1 cellular context compared by ENCODE assay signal in genomic region chr11:47437746-47438418, GRCh38.
TF ChIP-seq lines count a peak whose summit lies in the region.

No MANE protein-coding gene starts in this region.

TF ChIP-seq in HepG2, 621 proteins besides CTCF, POLR2A, EP300 and RAD21 (continued from another document and continues in another):
- no peak; the same call in 1 of the 2 replicates for TF ChIP-seq ZNF414 (CRISPR knock-in tag; IDR thresholded peaks at IDR 0.05)
- TF ChIP-seq NR2F6 (IDR thresholded peaks at IDR 0.05), result peak; percentile 74
- TF ChIP-seq NR2F6 (CRISPR knock-in tag; IDR thresholded peaks at IDR 0.05), result peak; percentile 72
- no peak for TF ChIP-seq SSRP1 (CRISPR knock-in tag; IDR thresholded peaks at IDR 0.05)
- no peak for TF ChIP-seq SMAD3 (CRISPR knock-in tag; IDR thresholded peaks at IDR 0.05)
- TF ChIP-seq SIX1 (CRISPR knock-in tag; IDR thresholded peaks at IDR 0.05; ENCODE audit: borderline replicate concordance), result no peak
- TF ChIP-seq JUND (CRISPR knock-in tag; IDR thresholded peaks at IDR 0.05), result 0 out of 2 replicates have a peak, but pooled peaks have one; percentile 6
- TF ChIP-seq KAT2B (IDR thresholded peaks at IDR 0.05; ENCODE audit: borderline replicate concordance, low read depth, low read length), result no peak
- no peak for TF ChIP-seq CAMTA2 (CRISPR knock-in tag; IDR thresholded peaks at IDR 0.05; ENCODE audit: borderline replicate concordance)
- TF ChIP-seq ATF5 (CRISPR knock-in tag; IDR thresholded peaks at IDR 0.05; ENCODE audit: low read depth), result no peak
- no peak for TF ChIP-seq HHEX (CRISPR knock-in tag; IDR thresholded peaks at IDR 0.05)
- no peak for TF ChIP-seq PHF5A (CRISPR knock-in tag; IDR thresholded peaks at IDR 0.05; ENCODE audit: low read depth, unreplicated experiment)
- no peak for TF ChIP-seq RBM39 (IDR thresholded peaks at IDR 0.05; ENCODE audit: low read depth, low read length, poor library complexity, severe bottlenecking)
- peak; percentile 54; the same call in 1 of the 2 replicates for TF ChIP-seq ZBTB38 (CRISPR knock-in tag; IDR thresholded peaks at IDR 0.05)
- TF ChIP-seq CBX5 (CRISPR knock-in tag; IDR thresholded peaks at IDR 0.05; ENCODE audit: borderline replicate concordance), result no peak
- TF ChIP-seq USF2 (IDR thresholded peaks at IDR 0.05; ENCODE audit: low read depth, low read length), result no peak
- no peak for TF ChIP-seq USF2 (CRISPR knock-in tag; IDR thresholded peaks at IDR 0.05; ENCODE audit: borderline replicate concordance)
- no peak; the same call in none of the 2 replicates for TF ChIP-seq STAG1 (CRISPR knock-in tag; IDR thresholded peaks at IDR 0.05)
- TF ChIP-seq ZIK1 (CRISPR knock-in tag; IDR thresholded peaks at IDR 0.05; ENCODE audit: borderline replicate concordance, low read depth), result no peak; the same call in 1 of the 2 replicates
- TF ChIP-seq ZNF784 (CRISPR knock-in tag; IDR thresholded peaks at IDR 0.05; ENCODE audit: borderline replicate concordance), result 0 out of 2 replicates have a peak, but pooled peaks have one; percentile 41
- TF ChIP-seq SP2 (CRISPR knock-in tag; IDR thresholded peaks at IDR 0.05), result no peak
- no peak for TF ChIP-seq ZBTB43 (CRISPR knock-in tag; conservative IDR thresholded peaks at IDR 0.05)
- no peak; the same call in 1 of the 2 replicates for TF ChIP-seq NKX3-1 (CRISPR knock-in tag; IDR thresholded peaks at IDR 0.05)
- no peak for TF ChIP-seq KLF15 (CRISPR knock-in tag; IDR thresholded peaks at IDR 0.05; ENCODE audit: borderline replicate concordance)
- no peak for TF ChIP-seq SRSF4 (IDR thresholded peaks at IDR 0.05; ENCODE audit: low read depth, low read length, poor library complexity, severe bottlenecking)
- TF ChIP-seq ZNF383 (CRISPR knock-in tag; IDR thresholded peaks at IDR 0.05; ENCODE audit: borderline replicate concordance), result no peak
- TF ChIP-seq CEBPB (IDR thresholded peaks at IDR 0.05; ENCODE audit: borderline replicate concordance, low read depth, low read length), result no peak
- no peak for TF ChIP-seq AFF4 (CRISPR knock-in tag; IDR thresholded peaks at IDR 0.05)
- peak; percentile 21; the same call in 1 of the 2 replicates for TF ChIP-seq IKZF5 (CRISPR knock-in tag; IDR thresholded peaks at IDR 0.05)
- TF ChIP-seq ZXDC (CRISPR knock-in tag; IDR thresholded peaks at IDR 0.05), result no peak
- no peak for TF ChIP-seq ZNF749 (CRISPR knock-in tag; IDR thresholded peaks at IDR 0.05; ENCODE audit: borderline replicate concordance)
- peak; percentile 31 for TF ChIP-seq SRSF1 (optimal IDR thresholded peaks at IDR 0.05; ENCODE audit: low read depth, low read length)
- no peak for TF ChIP-seq ZNF512 (CRISPR knock-in tag; IDR thresholded peaks at IDR 0.05)
- TF ChIP-seq AKNA (CRISPR knock-in tag; IDR thresholded peaks at IDR 0.05; ENCODE audit: borderline replicate concordance), result no peak
- TF ChIP-seq TERF1 (CRISPR knock-in tag; IDR thresholded peaks at IDR 0.05), result no peak
- TF ChIP-seq NR1H2 (CRISPR knock-in tag; IDR thresholded peaks at IDR 0.05; ENCODE audit: borderline replicate concordance, low read depth), result no peak
- no peak for TF ChIP-seq ZNF260 (CRISPR knock-in tag; IDR thresholded peaks at IDR 0.05; ENCODE audit: borderline replicate concordance, low read depth)
